ENCODE assay signal across 8 cellular contexts in genomic region chrX:149903889-149904748, GRCh38. TPM values are rescaled to one million over a fixed set of nuclear protein-coding genes. Genes with fewer than 3 reads are reported as not detected.
DNase-seq lines count a peak whose midpoint lies in the region; ATAC-seq lines count a peak whose summit lies in the region.

No MANE protein-coding gene starts in this region.

- H3K4me3 Mint-ChIP-seq in stimulated activated naive CD8-positive, alpha-beta T cell treated with anti-CD3 and anti-CD28 coated beads, Interleukin-15, amount 100 ng/mL, for 72 hours: peak overlapping the region; percentile 61 to 70

- H3K4me1 Mint-ChIP-seq in stimulated activated naive CD8-positive, alpha-beta T cell treated with anti-CD3 and anti-CD28 coated beads, Interleukin-15, amount 100 ng/mL, for 72 hours: peaks cover 12% of the 10 kb centered on the region

- H3K27me3 Mint-ChIP-seq in stimulated activated naive CD8-positive, alpha-beta T cell treated with anti-CD3 and anti-CD28 coated beads, Interleukin-15, amount 100 ng/mL, for 72 hours: peaks cover under 1% of the 10 kb centered on the region

- peaks cover 0 to 8% of the 10 kb centered on the region in 2 donors for H3K9me3 Mint-ChIP-seq in stimulated activated naive CD8-positive, alpha-beta T cell treated with anti-CD3 and anti-CD28 coated beads, Interleukin-15, amount 100 ng/mL, for 72 hours

- no peaks in the 10 kb centered on the region for H3K36me3 ChIP-seq in endocrine pancreas (ENCODE audit: control insufficient read depth, insufficient read depth, low read length)

- no peak overlapping the region for H3K27ac Mint-ChIP-seq in stimulated activated naive CD8-positive, alpha-beta T cell treated with anti-CD3 and anti-CD28 coated beads, Interleukin-15, amount 100 ng/mL, for 72 hours

- no peaks in the 10 kb centered on the region for H3K4me1 ChIP-seq in endocrine pancreas (ENCODE audit: control insufficient read depth, insufficient read depth, low read length)

- no peaks in the 10 kb centered on the region for H3K27me3 ChIP-seq in endocrine pancreas (ENCODE audit: control insufficient read depth, insufficient read depth, low read length)

- H3K9ac ChIP-seq in endocrine pancreas (ENCODE audit: control insufficient read depth, insufficient read depth, low read length): no peak overlapping the region

- DNase-seq in CMK (ENCODE audit: low read depth) (peak; percentile 11), cerebellum (ENCODE audit: low spot score) (no peak), NCI-H345 treated with DMSO at 0.1 percent for 48 hours (lab: John Stamatoyannopoulos, UW; ENCODE audit: unreplicated experiment) (no peak), NCI-H128 (lab: John Stamatoyannopoulos, UW; ENCODE audit: unreplicated experiment) (no peak)
- no peak for DNase-seq in stimulated activated naive CD8-positive, alpha-beta T cell treated with anti-CD3 and anti-CD28 coated beads, Interleukin-15, amount 100 ng/mL, for 72 hours

- H3K4me3 ChIP-seq in endocrine pancreas (ENCODE audit: control insufficient read depth, insufficient read depth, low read length): peak overlapping the region; percentile 36

- no peaks in the 10 kb centered on the region for H3K9me3 ChIP-seq in endocrine pancreas (ENCODE audit: control insufficient read depth, low read length)

- ATAC-seq in GM21447 (IDR thresholded peaks at IDR 0.05; ENCODE audit: unreplicated experiment): peak; percentile 82
- ATAC-seq in HG03575 (IDR thresholded peaks at IDR 0.05; ENCODE audit: extremely low read depth, insufficient number of reproducible peaks, low FRiP score, unreplicated experiment): peak; percentile 55
- ATAC-seq in stimulated activated naive CD8-positive, alpha-beta T cell treated with anti-CD3 and anti-CD28 coated beads, Interleukin-15, amount 100 ng/mL, for 72 hours: peak; percentile 89

RNA-seq across cellular contexts. Expression of gene MAGEA8, which starts 23.1 kb away (rescaled TPM):
- total RNA-seq in cerebellum: not detected

RNA-seq across cellular contexts. Expression of gene HSFX4, which starts 25.3 kb away (rescaled TPM):
- total RNA-seq in cerebellum: not detected

RNA-seq across cellular contexts. Expression of gene EOLA2, which starts 34.2 kb away (rescaled TPM):
- 12.9 TPM for total RNA-seq in cerebellum
